In genomic region chr17:59427996-59428395, GRCh38 we compare ENCODE assay signal across 9 cellular contexts.
DNase-seq lines count a peak whose midpoint lies in the region; ATAC-seq and TF ChIP-seq lines count a peak whose summit lies in the region.
"Had no signal": no experiment of that assay in that cellular context is flagged by ENCODE, and none has a peak within 500 bp of the region (broad histone marks: within the 10 kb centered on the region; RNA-seq: fewer than 3 reads in every experiment).

No MANE protein-coding gene starts in this region.

- no peak for TF ChIP-seq CTCF in brain microvascular endothelial cell (IDR thresholded peaks at IDR 0.05; ENCODE audit: low read depth, low read length, missing control alignments)

- H3K27ac ChIP-seq in brain microvascular endothelial cell: peak overlapping the region; percentile 78

- ATAC-seq in GM18868 (IDR thresholded peaks at IDR 0.05; ENCODE audit: unreplicated experiment): no peak

- DNase-seq in AG20443 (ENCODE audit: low spot score): peak; percentile 69
- no peak for DNase-seq in brain microvascular endothelial cell
- peak; percentile 14 for DNase-seq in kidney glomerular epithelial cell (lab: John Stamatoyannopoulos, UW)
- peak; percentile 54 for DNase-seq in renal cortical epithelial cell (ENCODE audit: low read depth)
- DNase-seq in NCI-H748 (lab: John Stamatoyannopoulos, UW; ENCODE audit: unreplicated experiment): no peak
- DNase-seq in NCI-H82 (lab: John Stamatoyannopoulos, UW): no peak
- DNase-seq in hippocampal formation (lab: John Stamatoyannopoulos, UW): no peak
- DNase-seq: NCI-H345 had no signal

- H3K36me3 ChIP-seq in brain microvascular endothelial cell (replicated peaks): no peaks in the 10 kb centered on the region

- in situ Hi-C loops in brain microvascular endothelial cell (cut with HindIII; ENCODE audit: low pct_ligation_motif_present, low sequenced_read_pairs): loop anchor here (25.0 kb wide), 1 partner anchor 91 kb away; the partner anchor contains the start of gene YPEL2

- H3K27me3 ChIP-seq in brain microvascular endothelial cell (replicated peaks): no peaks in the 10 kb centered on the region

- no peak overlapping the region for H3K4me3 ChIP-seq in brain microvascular endothelial cell (ENCODE audit: low read depth, low read length)

Comparison
In these comparisons a context has a peak if more than half of its experiments do, and no peak if none do; other contexts are left out.
1. DNase-seq: peak in AG20443 (single experiment), kidney glomerular epithelial cell (single experiment) and renal cortical epithelial cell (single experiment); none in brain microvascular endothelial cell (single experiment), NCI-H748 (single experiment), NCI-H82 (single experiment) and hippocampal formation (0 of 2).